In genomic region chr14:83611906-83612305, GRCh38 we compare ENCODE assay signal across 19 cellular contexts.
"Had no signal": no experiment of that assay in that cellular context is flagged by ENCODE, and none has a peak within 500 bp of the region (broad histone marks: within the 10 kb centered on the region; RNA-seq: fewer than 3 reads in every experiment).

No MANE protein-coding gene starts in this region.

- H3K36me3 Mint-ChIP-seq: activated naive CD4-positive, alpha-beta T cell treated with anti-CD3 and anti-CD28 coated beads, Interleukin-2, amount 50 U/mL, for 24 hours; WTC11 had no signal

- H3K4me3 ChIP-seq: PC-9 had no signal

- ATAC-seq: activated CD8-positive, alpha-beta T cell treated with anti-CD3 and anti-CD28 coated beads, Interleukin-2, amount 10 ng/mL, durations not matched to agents 7 days and 5 days; WTC11 had no signal

- DNase-seq: activated CD4-positive, alpha-beta T cell treated with anti-CD3 and anti-CD28 coated beads for 48 hours; activated CD4-positive, alpha-beta T cell treated with anti-CD3 and anti-CD28 coated beads, Interleukin-2, amount 50 U/mL, for 4 hours; activated CD4-positive, CD25-positive, alpha-beta regulatory T cell treated with anti-CD3 and anti-CD28 coated beads, Interleukin-2, amount 50 U/mL, for 72 hours; activated CD8-positive, alpha-beta memory T cell treated with anti-CD3 and anti-CD28 coated beads, Interleukin-2, amount 50 U/mL, for 48 hours; activated CD8-positive, alpha-beta T cell treated with anti-CD3 and anti-CD28 coated beads, Interleukin-2, amount 10 ng/mL, durations not matched to agents 7 days and 5 days; activated T-cell treated with anti-CD3 and anti-CD28 coated beads, Interleukin-2, amount 50 U/mL, for 1 hour; aorta; central memory CD4-positive, alpha-beta T cell; NCI-H1105 treated with DMSO at 0.1 percent for 48 hours; NCI-H1436 treated with DMSO at 0.1 percent for 48 hours; NCI-H187 treated with DMSO at 0.1 percent for 48 hours; NCI-H2081 treated with DMSO at 0.1 percent for 48 hours; NCI-H2171 treated with DMSO at 0.1 percent for 48 hours; NCI-H510A treated with DMSO at 0.1 percent for 48 hours; PC-9; SIG-M5 had no signal

- H3K4me1 Mint-ChIP-seq: activated naive CD4-positive, alpha-beta T cell treated with anti-CD3 and anti-CD28 coated beads, Interleukin-2, amount 50 U/mL, for 24 hours had no signal

- H3K9me3 Mint-ChIP-seq: activated naive CD4-positive, alpha-beta T cell treated with anti-CD3 and anti-CD28 coated beads, Interleukin-2, amount 50 U/mL, for 24 hours had no signal

- H3K4me3 Mint-ChIP-seq: activated CD8-positive, alpha-beta T cell treated with anti-CD3 and anti-CD28 coated beads, Interleukin-2, amount 10 ng/mL, durations not matched to agents 7 days and 5 days; activated naive CD4-positive, alpha-beta T cell treated with anti-CD3 and anti-CD28 coated beads, Interleukin-2, amount 50 U/mL, for 24 hours; T-helper 1 cell treated with Interleukin-12 subunit alpha and Interleukin-12 subunit beta and Interleukin-4 antibody, amounts not matched to agents 30 μg/mL and 1 μg/mL, for 36 hours; WTC11 had no signal

- H3K27ac Mint-ChIP-seq: activated CD8-positive, alpha-beta T cell treated with anti-CD3 and anti-CD28 coated beads, Interleukin-2, amount 10 ng/mL, durations not matched to agents 7 days and 5 days; activated naive CD4-positive, alpha-beta T cell treated with anti-CD3 and anti-CD28 coated beads, Interleukin-2, amount 50 U/mL, for 24 hours; T-helper 1 cell treated with Interleukin-12 subunit alpha and Interleukin-12 subunit beta and Interleukin-4 antibody, amounts not matched to agents 30 μg/mL and 1 μg/mL, for 36 hours; WTC11 had no signal
